ENCODE assay signal across 19 cellular contexts in the genomic region with DNA sequence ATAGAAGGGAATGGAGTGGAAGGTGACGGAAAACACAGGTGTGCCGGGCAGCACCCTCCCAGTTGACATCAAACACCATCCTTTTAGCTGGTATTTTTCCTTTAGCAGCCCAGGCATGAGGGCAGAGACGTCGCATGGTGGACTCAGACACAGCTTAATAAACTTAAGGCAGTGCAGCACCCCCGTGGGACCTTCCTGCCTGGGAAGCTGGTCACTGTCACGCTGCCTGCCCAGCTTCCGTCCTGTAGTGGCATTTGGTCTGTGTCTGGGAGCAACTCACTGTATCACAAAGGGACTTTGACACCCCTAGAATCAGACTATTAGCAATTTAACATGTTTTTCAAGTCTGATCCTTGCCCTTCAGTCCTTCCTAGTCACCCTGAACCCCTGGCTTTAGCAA. TPM values are rescaled to one million over a fixed set of nuclear protein-coding genes. Genes with fewer than 3 reads are reported as not detected.
DNase-seq lines count a peak whose midpoint lies in the region; ATAC-seq and TF ChIP-seq lines count a peak whose summit lies in the region.
"Had no signal": no experiment of that assay in that cellular context is flagged by ENCODE, and none has a peak within 500 bp of the region (broad histone marks: within the 10 kb centered on the region; RNA-seq: fewer than 3 reads in every experiment).

No MANE protein-coding gene starts in this region.

- no peaks in the 10 kb centered on the region for H3K27me3 ChIP-seq in mammary epithelial cell (ENCODE audit: insufficient read depth, low read length)
- no peaks in the 10 kb centered on the region for H3K27me3 ChIP-seq in esophagus squamous epithelium
- no peaks in the 10 kb centered on the region for H3K27me3 ChIP-seq in sigmoid colon
- no peaks in the 10 kb centered on the region for H3K27me3 ChIP-seq in upper lobe of left lung
- H3K27me3 ChIP-seq: foreskin keratinocyte, ovary had no signal

- no TSS peak for BruUV-seq in mammary epithelial cell (replicated peaks; lab: Mats Ljungman, UMichigan)

- TF ChIP-seq EP300 in sigmoid colon (IDR thresholded peaks at IDR 0.05) (no peak), upper lobe of left lung (IDR thresholded peaks at IDR 0.05) (no peak)

- intact Hi-C loops in mammary epithelial cell (cut with micrococcal nuclease) = no loop called here
- intact Hi-C loops in esophagus squamous epithelium (cut with DNase I) = no loop called here
- intact Hi-C loops in sigmoid colon (cut with DNase I) = no loop called here

- no peaks in the 10 kb centered on the region for H3K79me2 ChIP-seq in mammary epithelial cell (ENCODE audit: insufficient read depth, low read length)

- ATAC-seq in upper lobe of left lung (ENCODE audit: low FRiP score in 2 of 2) = no peak
- ATAC-seq in HG03280 (IDR thresholded peaks at IDR 0.05; ENCODE audit: unreplicated experiment) = no peak
- ATAC-seq: activated T-cell treated with anti-CD3 and anti-CD28 coated beads, Interleukin-2, amount 50 U/mL, for 72 hours had no signal

- no peak overlapping the region for H3K4me2 ChIP-seq in mammary epithelial cell (ENCODE audit: insufficient read depth, low read depth, low read length)

- peaks cover 29% of the 10 kb centered on the region for H3K4me1 ChIP-seq in mammary epithelial cell (ENCODE audit: insufficient read depth, low read length)
- H3K4me1 ChIP-seq in esophagus squamous epithelium = peaks cover 26 to 51% (median 42%) of the 10 kb centered on the region in 3 donors
- H3K4me1 ChIP-seq in sigmoid colon = peaks cover 0 to 40% (median 27%) of the 10 kb centered on the region in 4 donors
- peaks cover 38 to 53% (median 48%) of the 10 kb centered on the region in 4 donors for H3K4me1 ChIP-seq in upper lobe of left lung
- H3K4me1 ChIP-seq: Caco-2 had no signal

- H3K36me3 ChIP-seq in mammary epithelial cell (ENCODE audit: insufficient read depth, low read length) (peaks cover 12% of the 10 kb centered on the region), esophagus squamous epithelium (peaks cover 12 to 27% (median 13%) of the 10 kb centered on the region in 3 donors), sigmoid colon (peaks cover 2 to 25% (median 12%) of the 10 kb centered on the region in 4 donors), upper lobe of left lung (peaks cover 6 to 24% (median 19%) of the 10 kb centered on the region in 4 donors)
- H3K36me3 ChIP-seq: ovary had no signal

- CTCF ChIA-PET in mammary epithelial cell (lab: Charles Lee; ENCODE audit: low non-redundant PET) = no interaction called here

- H3K27ac ChIP-seq in mammary epithelial cell (ENCODE audit: insufficient read depth, low read depth, low read length) (no peak overlapping the region), esophagus squamous epithelium (peak overlapping the region; percentile 51 to 85 (median 74)), sigmoid colon (peak overlapping the region; percentile 58 to 83 (median 80)), upper lobe of left lung (peak overlapping the region; percentile 82 to 93 (median 86))
- H3K27ac ChIP-seq: foreskin keratinocyte, ovary had no signal

- TF ChIP-seq CTCF in mammary epithelial cell (conservative IDR thresholded peaks at IDR 0.05 in 1 of 2, IDR thresholded peaks at IDR 0.05 in 1 of 2; ENCODE audit: extremely low read depth in 1 of 2, insufficient read depth in 1 of 2, low read depth in 1 of 2, low read length in 2 of 2) (no peak), esophagus squamous epithelium (IDR thresholded peaks at IDR 0.05) (no peak), sigmoid colon (IDR thresholded peaks at IDR 0.05) (no peak), upper lobe of left lung (IDR thresholded peaks at IDR 0.05) (no peak)

- TF ChIP-seq POLR2A in esophagus squamous epithelium (IDR thresholded peaks at IDR 0.05) = no peak
- TF ChIP-seq POLR2A in sigmoid colon (IDR thresholded peaks at IDR 0.05) = no peak
- no peak for TF ChIP-seq POLR2A in upper lobe of left lung (IDR thresholded peaks at IDR 0.05)

- H3K4me3 ChIP-seq in mammary epithelial cell (replicated peaks in 1 of 3; ENCODE audit: insufficient read depth in 1 of 3, low read depth in 2 of 3, low read length in 3 of 3) = no peak overlapping the region
- no peak overlapping the region for H3K4me3 ChIP-seq in esophagus squamous epithelium
- no peak overlapping the region for H3K4me3 ChIP-seq in sigmoid colon
- H3K4me3 ChIP-seq in upper lobe of left lung = no peak overlapping the region
- H3K4me3 ChIP-seq: lung, ovary had no signal

- peak overlapping the region; percentile 28 for H2AFZ ChIP-seq in mammary epithelial cell (ENCODE audit: low read depth, low read length)

- in situ Hi-C loops in mammary epithelial cell (cut with MboI; ENCODE audit: low sequenced_read_pairs in 2 of 2) = loop anchor here in 1 of 2 donors (10.0 kb wide), 1 partner anchor 143 kb away; the partner anchor contains the start of gene RBM17

- DNase-seq in mammary epithelial cell (no peak), esophagus squamous epithelium (lab: John Stamatoyannopoulos, UW) (no peak), sigmoid colon (no peak), upper lobe of left lung (no peak), hepatic stellate cell (ENCODE audit: low spot score) (no peak)
- no peak for DNase-seq in stimulated activated CD4-positive, alpha-beta T cell treated with anti-CD3 and anti-CD28 coated beads, Interleukin-4, amount 100 ng/mL, for 1 hour
- DNase-seq: activated CD4-positive, CD25-positive, alpha-beta regulatory T cell treated with anti-CD3 and anti-CD28 coated beads, Interleukin-2, amount 50 U/mL, for 72 hours; activated naive CD4-positive, alpha-beta T cell treated with anti-CD3 and anti-CD28 coated beads, Interleukin-2, amount 50 U/mL, for 16 hours; activated T-cell treated with anti-CD3 and anti-CD28 coated beads, Interleukin-2, amount 50 U/mL, for 72 hours; AML-193; Caco-2; EL; foreskin keratinocyte; NCI-H524; ovary; RPMI8226; stimulated activated CD4-positive, alpha-beta T cell treated with anti-CD3 and anti-CD28 coated beads, Interleukin-4, amount 100 ng/mL, for 4 hours had no signal

- H3K9me3 ChIP-seq in mammary epithelial cell (replicated peaks; ENCODE audit: insufficient read depth, low read length) (no peaks in the 10 kb centered on the region), esophagus squamous epithelium (no peaks in the 10 kb centered on the region), sigmoid colon (no peaks in the 10 kb centered on the region), upper lobe of left lung (no peaks in the 10 kb centered on the region)
- H3K9me3 ChIP-seq: Caco-2, ovary had no signal

- WGBS in mammary epithelial cell (ENCODE audit: low coverage, missing lambda C conversion rate) = 61% methylated on average over 6 of the region's 7 CpGs
- WGBS in esophagus squamous epithelium, 2 donors = 74 to 79% methylated on average over 7 of the region's 7 CpGs
- 85 to 91% methylated on average over 7 of the region's 7 CpGs for WGBS in sigmoid colon, 2 donors
- 70 to 75% methylated on average over 7 of the region's 7 CpGs for WGBS in upper lobe of left lung, 2 donors

- no peak overlapping the region for H3K9ac ChIP-seq in mammary epithelial cell (ENCODE audit: insufficient read depth, low read length)

- no peaks in the 10 kb centered on the region for H4K20me1 ChIP-seq in mammary epithelial cell (ENCODE audit: insufficient read depth, low read length)

- dilution Hi-C loops in mammary epithelial cell (cut with HindIII; ENCODE audit: low sequenced_read_pairs) = no loop called here

RNA-seq across cellular contexts. Expression of gene IL15RA, which starts 35.8 kb away (rescaled TPM):
- total RNA-seq in mammary epithelial cell = 1 to 10 TPM; 1.8 to 2.2 TPM
- 2.6 TPM for polyA plus RNA-seq in mammary epithelial cell
- polyA minus RNA-seq in mammary epithelial cell = 1.3 TPM
- total RNA-seq in esophagus squamous epithelium = 10 to 100 TPM in 2 of 4 donors, 1 to 10 TPM in 2; 7.1 to 15.6 (median 11.0) TPM
- 10 to 100 TPM; 11.0 to 16.4 (median 13.9) TPM for total RNA-seq in sigmoid colon
- polyA plus RNA-seq in sigmoid colon = 10 to 100 TPM in 2 of 3 donors, 1 to 10 TPM in 1; 5.5 to 23.7 (median 16.8) TPM
- total RNA-seq in upper lobe of left lung = 10 to 100 TPM; 28.0 to 72.6 (median 35.1) TPM

RNA-seq across cellular contexts. Expression of gene FBH1, which starts 51.5 kb away (rescaled TPM):
- 10 to 100 TPM; 62.7 to 77.3 TPM for total RNA-seq in mammary epithelial cell
- polyA plus RNA-seq in mammary epithelial cell = 49.3 TPM
- 161 TPM for polyA minus RNA-seq in mammary epithelial cell
- 10 to 100 TPM; 48.5 to 93.8 (median 54.1) TPM for total RNA-seq in esophagus squamous epithelium
- total RNA-seq in sigmoid colon = 10 to 100 TPM; 68.7 to 85.9 (median 80.4) TPM
- 10 to 100 TPM; 31.2 to 52.0 (median 49.2) TPM for polyA plus RNA-seq in sigmoid colon
- 100 to 1,000 TPM in 2 of 6 donors, 10 to 100 TPM in 4; 62.4 to 186 (median 77.4) TPM for total RNA-seq in upper lobe of left lung

RNA-seq across cellular contexts. Expression of gene ANKRD16, which starts 51.9 kb away (rescaled TPM):
- total RNA-seq in mammary epithelial cell (1 to 10 TPM; 8.2 to 8.4 TPM), esophagus squamous epithelium (10 to 100 TPM in 1 of 4 donors, 1 to 10 TPM in 3; 2.8 to 10.9 (median 5.1) TPM), sigmoid colon (10 to 100 TPM in 1 of 4 donors, 1 to 10 TPM in 3; 8.6 to 11.4 (median 9.4) TPM), upper lobe of left lung (10 to 100 TPM in 2 of 6 donors, 1 to 10 TPM in 4; 4.3 to 27.2 (median 7.5) TPM)
- polyA plus RNA-seq in mammary epithelial cell (6.8 TPM), sigmoid colon (1 to 10 TPM; 1.6 to 6.1 (median 5.4) TPM)
- 2.8 TPM for polyA minus RNA-seq in mammary epithelial cell
